Comparison of ENCODE assay signal across 11 cellular contexts in the genomic region with DNA sequence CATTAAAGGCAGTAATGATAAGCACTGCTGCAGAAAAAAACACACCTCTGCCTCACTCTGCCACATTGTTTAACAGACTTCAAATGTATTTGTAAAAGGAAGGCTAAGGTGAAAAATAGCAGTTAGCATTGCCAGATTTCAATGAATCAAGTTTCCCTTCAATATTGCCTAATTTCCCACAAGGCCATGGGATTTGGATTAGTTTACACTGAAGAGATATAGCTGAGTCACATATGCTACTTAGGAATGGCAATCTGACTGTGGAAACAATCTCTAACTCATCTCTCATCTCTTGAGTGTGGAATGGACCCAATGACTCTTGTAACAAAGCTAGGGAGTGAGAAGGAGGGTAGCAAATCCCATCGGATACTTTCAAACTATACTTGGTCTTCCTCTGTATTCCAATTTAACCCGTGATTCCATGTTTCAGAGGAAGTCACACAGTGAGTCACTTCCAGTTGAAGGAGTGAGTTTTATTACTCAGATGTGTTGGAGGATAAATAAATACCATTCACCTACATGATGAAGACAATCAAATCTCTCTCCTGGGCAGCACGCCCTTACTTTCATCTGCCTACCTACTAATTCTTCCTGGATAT. TPM values are rescaled to one million over a fixed set of nuclear protein-coding genes. Genes with fewer than 3 reads are reported as not detected.
DNase-seq lines count a peak whose midpoint lies in the region; ATAC-seq lines count a peak whose summit lies in the region.
"Had no signal": no experiment of that assay in that cellular context is flagged by ENCODE, and none has a peak within 500 bp of the region (broad histone marks: within the 10 kb centered on the region; RNA-seq: fewer than 3 reads in every experiment).

No MANE protein-coding gene starts in this region.

- H3K79me2 ChIP-seq in ACC112 (ENCODE audit: control insufficient read depth, insufficient read depth, low read length, unreplicated experiment) = peaks cover 6% of the 10 kb centered on the region

- peak overlapping the region; percentile 23 for H2AFZ ChIP-seq in ACC112 (ENCODE audit: low read length, unreplicated experiment)

- peak overlapping the region; percentile 24; the same call in 1 of the 2 replicates for H3K4me3 ChIP-seq in ACC112 (ENCODE audit: low read depth, low read length)

- H3K36me3 ChIP-seq in ACC112 (ENCODE audit: insufficient read depth, low read length) = no peaks in the 10 kb centered on the region
- H3K36me3 ChIP-seq: WERI-Rb-1 had no signal

- DNase-seq in NCI-H460 (ENCODE audit: extremely low read depth, low read depth) (peak; percentile 67), dermis microvascular lymphatic vessel endothelial cell (ENCODE audit: low read depth in 2 of 2) (peak; percentile 92), left lobe of liver (ENCODE audit: low spot score) (no peak), NCI-H1694 (lab: John Stamatoyannopoulos, UW) (no peak)
- no peak for DNase-seq in activated effector memory CD4-positive, alpha-beta T cell treated with anti-CD3 and anti-CD28 coated beads, Interleukin-2, amount 50 U/mL, for 16 hours
- DNase-seq: activated T-cell treated with anti-CD3 and anti-CD28 coated beads, Interleukin-2, amount 50 U/mL, for 48 hours; KBM-7; WERI-Rb-1 had no signal

- peak overlapping the region; percentile 91 for H3K27ac ChIP-seq in ACC112 (ENCODE audit: low read depth, low read length)
- H3K27ac ChIP-seq: WERI-Rb-1 had no signal

- H3K4me1 ChIP-seq in ACC112 (ENCODE audit: control insufficient read depth, insufficient read depth, low read length, unreplicated experiment) = peaks cover 30% of the 10 kb centered on the region

- H3K27me3 ChIP-seq in ACC112 (ENCODE audit: insufficient read depth, low read length) = no peaks in the 10 kb centered on the region

- ATAC-seq in left lobe of liver (peak; percentile 23), GM18868 (IDR thresholded peaks at IDR 0.05; ENCODE audit: unreplicated experiment) (no peak), GM21723 (IDR thresholded peaks at IDR 0.05; ENCODE audit: unreplicated experiment) (no peak)

RNA-seq across cellular contexts. Expression of a gene that starts 5.1 kb away (rescaled TPM):
- total RNA-seq in NCI-H460 (2014; rRNA removed; shearing (Covaris generic)) = 17.4 and 21.4 TPM in 2 replicates
- polyA plus RNA-seq in NCI-H460 (2014; cell fraction: nucleus; rRNA removed) = 10.1 and 17.8 TPM in 2 replicates
- total RNA-seq in dermis microvascular lymphatic vessel endothelial cell = 5.3 and 5.5 TPM in 2 replicates
- 2.7 TPM for total RNA-seq in left lobe of liver

Comparison
In these comparisons a context has a peak if more than half of its experiments do, and no peak if none do; other contexts are left out.
1. DNase-seq: peak in NCI-H460 (single experiment) and dermis microvascular lymphatic vessel endothelial cell (2 of 2); none in left lobe of liver (single experiment), activated effector memory CD4-positive, alpha-beta T cell treated with anti-CD3 and anti-CD28 coated beads, Interleukin-2, amount 50 U/mL, for 16 hours (single experiment) and NCI-H1694 (single experiment).